Comparison of ENCODE assay signal across 19 cellular contexts in the genomic region with DNA sequence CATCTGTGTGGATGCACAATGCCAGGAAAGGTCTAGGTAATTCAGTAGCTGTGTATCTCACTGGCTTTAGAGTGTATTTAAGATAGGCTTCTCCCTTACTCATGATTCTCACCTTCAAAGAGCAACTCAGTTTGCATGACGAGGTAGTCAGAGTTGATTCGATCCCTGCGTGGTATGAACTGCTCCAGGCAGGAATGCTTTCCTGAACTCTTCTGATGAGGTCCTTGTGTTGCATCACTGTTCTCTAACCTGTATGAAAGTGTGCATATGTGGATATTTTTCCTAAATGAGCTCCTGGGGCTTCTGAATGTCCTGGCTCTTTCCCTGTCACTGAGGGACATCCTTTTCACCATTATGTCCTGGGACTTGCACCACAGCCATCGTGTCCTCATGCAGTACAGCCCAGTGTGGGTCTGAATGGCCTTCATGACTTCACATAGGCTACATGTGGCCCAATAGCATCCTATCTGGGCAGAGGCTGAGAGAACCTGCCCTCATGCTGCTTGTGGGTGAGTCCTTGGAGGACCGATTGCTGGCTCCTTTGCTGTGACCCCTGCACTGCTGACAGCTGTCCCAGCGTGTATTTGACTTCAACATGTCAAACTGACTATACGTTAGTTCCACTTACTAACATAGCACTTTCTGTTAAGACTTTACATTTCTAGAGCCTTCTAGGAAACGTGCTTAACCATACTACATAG.
DNase-seq lines count a peak whose midpoint lies in the region; ATAC-seq, FAIRE-seq and TF ChIP-seq lines count a peak whose summit lies in the region.
"Had no signal": no experiment of that assay in that cellular context is flagged by ENCODE, and none has a peak within 500 bp of the region (broad histone marks: within the 10 kb centered on the region; RNA-seq: fewer than 3 reads in every experiment).

No MANE protein-coding gene starts in this region.

- H2BK12ac ChIP-seq in trophoblast cell (ENCODE audit: low read length), result peak overlapping the region; percentile 95

- peak overlapping the region; percentile 42 for H2BK5ac ChIP-seq in trophoblast cell (ENCODE audit: low read depth, low read length, poor library complexity)

- peak overlapping the region; percentile 59 for H4K12ac ChIP-seq in trophoblast cell (ENCODE audit: low read depth, low read length)

- TF ChIP-seq EP300 in K562 (IDR thresholded peaks at IDR 0.05; ENCODE audit: low read length), result no peak

- BruUV-seq in K562 (replicated peaks; lab: Mats Ljungman, UMichigan), result no TSS peak

- intact Hi-C loops in activated CD4-positive, alpha-beta T cell treated with anti-CD3 and anti-CD28 coated beads for 36 hours (cut with DNase I, micrococcal nuclease), result loop anchor here (1.0 to 2.0 kb wide), 5 partner anchors 65 to 357 kb away; a partner anchor contains a TSS
- intact Hi-C loops in K562 (cut with micrococcal nuclease) (loop anchor here (1.0 to 5.0 kb wide), 4 partner anchors 9 to 145 kb away; a partner anchor contains a TSS), cardiac septum (cut with DNase I) (no loop called here), prostate gland (cut with DNase I) (no loop called here)

- no peaks in the 10 kb centered on the region for H3K9me2 ChIP-seq in Loucy (replicated peaks; ENCODE audit: low read depth, low read length)

- H3K9me3 ChIP-seq in Loucy (ENCODE audit: insufficient read depth, low read depth, low read length) (no peaks in the 10 kb centered on the region), K562 (replicated peaks; ENCODE audit: control insufficient read depth, insufficient read depth, low read depth, low read length) (peaks cover 3% of the 10 kb centered on the region), trophoblast cell (ENCODE audit: insufficient read depth, low read depth, low read length) (no peaks in the 10 kb centered on the region), prostate gland (no peaks in the 10 kb centered on the region)
- H3K9me3 ChIP-seq: ascending aorta, thyroid gland had no signal

- no peak overlapping the region for H3K4me3 Mint-ChIP-seq in activated CD4-positive, alpha-beta T cell treated with anti-CD3 and anti-CD28 coated beads for 36 hours
- H3K4me3 Mint-ChIP-seq: neural crest cell had no signal

- H3K36me3 ChIP-seq in Loucy (ENCODE audit: insufficient read depth, low read length) (no peaks in the 10 kb centered on the region), K562 (ENCODE audit: control insufficient read depth, insufficient read depth, low read length) (peaks cover 13% of the 10 kb centered on the region), trophoblast cell (ENCODE audit: control insufficient read depth in 1 of 2, insufficient read depth in 2 of 2, low read length in 2 of 2) (no peaks in the 10 kb centered on the region), prostate gland (no peaks in the 10 kb centered on the region)
- H3K36me3 ChIP-seq: ascending aorta, thyroid gland had no signal

- peak overlapping the region; percentile 78 for H3K14ac ChIP-seq in trophoblast cell (ENCODE audit: low read length)

- no peak for FAIRE-seq in K562 (lab: Jason Lieb, UNC)
- FAIRE-seq: A204.1, GM12891 had no signal

- peak overlapping the region; percentile 89 for H2BK120ac ChIP-seq in trophoblast cell (ENCODE audit: insufficient read depth, low read length, poor library complexity)

- peaks cover 31% of the 10 kb centered on the region for H3K4me1 Mint-ChIP-seq in activated CD4-positive, alpha-beta T cell treated with anti-CD3 and anti-CD28 coated beads for 36 hours
- H3K4me1 Mint-ChIP-seq: neural crest cell had no signal

- peak overlapping the region; percentile 100 for H3K27ac ChIP-seq in K562 (ENCODE audit: extremely low read depth, low read depth, low read length)
- no peak overlapping the region for H3K27ac ChIP-seq in trophoblast cell (ENCODE audit: low read depth, low read length)
- no peak overlapping the region for H3K27ac ChIP-seq in prostate gland
- H3K27ac ChIP-seq: ascending aorta, PC-9, thyroid gland had no signal

- POLR2A ChIA-PET in activated CD4-positive, alpha-beta T cell treated with anti-CD3 and anti-CD28 coated beads for 36 hours (lab: Charles Lee), result interaction anchor here (0.6 to 1.0 kb wide), 3 partner anchors 65 to 631 kb away, joined by 3 to 5 read pairs (median 3); no protein-coding TSS in a partner anchor
- POLR2A ChIA-PET in K562 (lab: Yijun Ruan, JAX), result interaction anchor here (0.6 to 4.7 kb wide), 17 partner anchors 8 to 306 kb away, joined by 3 to 41 read pairs (median 4); a partner anchor contains a TSS

- H3K9ac ChIP-seq in Loucy (ENCODE audit: low read depth, low read length, poor library complexity, severe bottlenecking) (peak overlapping the region; percentile 52), K562 (ENCODE audit: insufficient read depth in 1 of 2, low read depth in 2 of 2, low read length in 2 of 2) (peak overlapping the region; percentile 81 to 91; a peak in 3 of 4 replicates), trophoblast cell (ENCODE audit: low read length) (no peak overlapping the region)

- peak overlapping the region; percentile 13 for H3K4ac ChIP-seq in trophoblast cell (ENCODE audit: low read depth, low read length)

- CTCF ChIA-PET in activated CD4-positive, alpha-beta T cell treated with anti-CD3 and anti-CD28 coated beads for 36 hours (lab: Charles Lee), result interaction anchor here (1.0 to 1.6 kb wide), 4 partner anchors 11 to 23 kb away, joined by 3 to 5 read pairs (median 4); no protein-coding TSS in a partner anchor
- CTCF ChIA-PET in K562 (lab: Yijun Ruan, JAX; ENCODE audit: low intra/inter-chr PET ratio), result no interaction called here

- H2AFZ ChIP-seq in Loucy (ENCODE audit: low read length), result 0 out of 2 replicates have a peak overlapping the region, but pooled peaks have one; percentile 13
- peak overlapping the region; percentile 45; the same call in 1 of the 2 replicates for H2AFZ ChIP-seq in K562 (ENCODE audit: low read depth, low read length)
- H2AFZ ChIP-seq in trophoblast cell (ENCODE audit: insufficient read depth, low read length, poor library complexity), result no peak overlapping the region
- H2AFZ ChIP-seq: PC-9 had no signal

- TF ChIP-seq CTCF in Loucy (conservative IDR thresholded peaks at IDR 0.05; ENCODE audit: low read length), result no peak
- TF ChIP-seq CTCF in K562 (IDR thresholded peaks at IDR 0.05 in 2 of 3, conservative IDR thresholded peaks at IDR 0.05 in 1 of 3; ENCODE audit: insufficient read depth in 2 of 3, low read depth in 1 of 3, low read length in 3 of 3), result no peak
- TF ChIP-seq CTCF in prostate gland (IDR thresholded peaks at IDR 0.05), result no peak

- H3K4me3 ChIP-seq in Loucy (ENCODE audit: low read length, poor library complexity, severe bottlenecking) (peak overlapping the region; percentile 52), K562 (no peak overlapping the region), trophoblast cell (ENCODE audit: low read depth, low read length) (no peak overlapping the region), prostate gland (no peak overlapping the region)
- H3K4me3 ChIP-seq: ascending aorta, PC-9, thyroid gland had no signal

- 0 out of 2 replicates have a peak, but pooled peaks cover 4% of the 10 kb centered on the region for H3F3A ChIP-seq in Loucy (ENCODE audit: low read depth)

- peak overlapping the region; percentile 75 for H3K4me2 ChIP-seq in Loucy (ENCODE audit: low read depth, low read length, poor library complexity, severe bottlenecking)
- peak overlapping the region; percentile 95 for H3K4me2 ChIP-seq in K562 (ENCODE audit: insufficient read depth, low read length)
- no peak overlapping the region for H3K4me2 ChIP-seq in trophoblast cell (ENCODE audit: low read length)
- H3K4me2 ChIP-seq: PC-9 had no signal

- DNase-seq in activated CD4-positive, alpha-beta T cell treated with anti-CD3 and anti-CD28 coated beads for 36 hours, result no peak
- no peak for DNase-seq in activated CD4-positive, alpha-beta T cell treated with anti-CD3 and anti-CD28 coated beads for 1 hour
- DNase-seq in K562 (ENCODE audit: extremely low read depth in 1 of 4, low spot score in 3 of 4), result peak in 3 of 4 experiments; percentile 32 to 48 (median 39)
- DNase-seq in trophoblast cell, result peak; percentile 64 to 91
- no peak for DNase-seq in cardiac septum (ENCODE audit: low spot score)
- no peak for DNase-seq in prostate gland (ENCODE audit: low spot score)
- DNase-seq: activated CD4-positive, alpha-beta T cell treated with anti-CD3 and anti-CD28 coated beads, Interleukin-2, amount 50 U/mL, for 1 hour; C1 segment of cervical spinal cord; DMS153; kidney glomerular epithelial cell; NCI-H187; PC-9; thyroid gland had no signal

- in situ Hi-C loops in K562 (cut with MboI), result no loop called here

- H3K36me3 Mint-ChIP-seq in activated CD4-positive, alpha-beta T cell treated with anti-CD3 and anti-CD28 coated beads for 36 hours (ENCODE audit: low read depth), result peaks cover 3% of the 10 kb centered on the region

- H3K27me3 ChIP-seq in Loucy (ENCODE audit: insufficient read depth, low read length, poor library complexity, severe bottlenecking) (no peaks in the 10 kb centered on the region), K562 (ENCODE audit: control insufficient read depth in 2 of 2, insufficient read depth in 2 of 2, low read length in 2 of 2) (no peaks in the 10 kb centered on the region), trophoblast cell (ENCODE audit: insufficient read depth, low read length) (no peaks in the 10 kb centered on the region), prostate gland (replicated peaks; ENCODE audit: insufficient read depth) (no peaks in the 10 kb centered on the region)
- H3K27me3 ChIP-seq: ascending aorta, thyroid gland had no signal

- ATAC-seq in activated CD4-positive, alpha-beta T cell treated with anti-CD3 and anti-CD28 coated beads for 36 hours, result peak; percentile 41
- ATAC-seq in K562 (peak; percentile 3), GM18502 (IDR thresholded peaks at IDR 0.05; ENCODE audit: poor library complexity, unreplicated experiment) (no peak)

- H2AK5ac ChIP-seq in trophoblast cell (ENCODE audit: low read length), result peak overlapping the region; percentile 95

- no peak; a peak in 1 of 4 replicates for TF ChIP-seq RAD21 in K562 (CRISPR knock-in tag; conservative IDR thresholded peaks at IDR 0.05 in 1 of 2, IDR thresholded peaks at IDR 0.05 in 1 of 2)

- H3K79me2 ChIP-seq in Loucy (ENCODE audit: insufficient read depth, low read length) (no peaks in the 10 kb centered on the region), K562 (ENCODE audit: control insufficient read depth, insufficient read depth, low read length) (peaks cover 49% of the 10 kb centered on the region), trophoblast cell (ENCODE audit: control insufficient read depth, insufficient read depth, low read length, poor library complexity) (peaks cover 2% of the 10 kb centered on the region)

- H3K18ac ChIP-seq in trophoblast cell (ENCODE audit: low read length), result peak overlapping the region; percentile 73

- H3K79me1 ChIP-seq in trophoblast cell (ENCODE audit: low read length), result peaks cover 13% of the 10 kb centered on the region

- peak overlapping the region; percentile 54 for H4K91ac ChIP-seq in trophoblast cell (ENCODE audit: low read depth, low read length)

- H3K9me1 ChIP-seq in K562 (ENCODE audit: control insufficient read depth, insufficient read depth, low read length), result no peaks in the 10 kb centered on the region

- TF ChIP-seq POLR2A in K562 (conservative IDR thresholded peaks at IDR 0.05) (0 out of 2 replicates have a peak, but pooled peaks have one; percentile 22), prostate gland (IDR thresholded peaks at IDR 0.05) (no peak)

- 10% methylated on average over 8 of the region's 8 CpGs for WGBS in K562 (ENCODE audit: insufficient coverage, low coverage, missing lambda C conversion rate)
- no CpG with 5 or more reads among the region's 8 CpGs for WGBS in trophoblast cell (ENCODE audit: extremely low coverage, insufficient coverage, insufficient read length)
- WGBS in prostate gland, result 89% methylated on average over 8 of the region's 8 CpGs

- peak overlapping the region; percentile 7 for H4K8ac ChIP-seq in trophoblast cell (ENCODE audit: low read depth, low read length)

- H3K27ac Mint-ChIP-seq in activated CD4-positive, alpha-beta T cell treated with anti-CD3 and anti-CD28 coated beads for 36 hours, result peak overlapping the region; percentile 79

- H3K4me1 ChIP-seq in Loucy (ENCODE audit: insufficient read depth, low read length, poor library complexity, severe bottlenecking), result peaks cover 68% of the 10 kb centered on the region
- H3K4me1 ChIP-seq in K562 (replicated peaks in 1 of 2; ENCODE audit: control insufficient read depth in 2 of 2, insufficient read depth in 2 of 2, low read length in 2 of 2), result peaks cover 33 to 90% of the 10 kb centered on the region in 2 experiments
- H3K4me1 ChIP-seq in trophoblast cell (ENCODE audit: control insufficient read depth in 1 of 2, insufficient read depth in 2 of 2, low read length in 2 of 2), result peaks cover 0 to 10% of the 10 kb centered on the region in 2 experiments
- no peaks in the 10 kb centered on the region for H3K4me1 ChIP-seq in prostate gland (replicated peaks)
- H3K4me1 ChIP-seq: ascending aorta, thyroid gland had no signal

- no peaks in the 10 kb centered on the region for H3K27me3 Mint-ChIP-seq in activated CD4-positive, alpha-beta T cell treated with anti-CD3 and anti-CD28 coated beads for 36 hours

- H3K23ac ChIP-seq in trophoblast cell (ENCODE audit: low read length), result no peak overlapping the region

- H4K20me1 ChIP-seq in Loucy (ENCODE audit: insufficient read depth, low read length, poor library complexity, severe bottlenecking) (no peaks in the 10 kb centered on the region), K562 (replicated peaks; ENCODE audit: control insufficient read depth, insufficient read depth, low read length) (no peaks in the 10 kb centered on the region)

- no peaks in the 10 kb centered on the region for H3K9me3 Mint-ChIP-seq in activated CD4-positive, alpha-beta T cell treated with anti-CD3 and anti-CD28 coated beads for 36 hours (ENCODE audit: low read depth)
- H3K9me3 Mint-ChIP-seq: neural crest cell had no signal

Comparison
In these comparisons a context has a peak if more than half of its experiments do, and no peak if none do; other contexts are left out.
1. DNase-seq: peak in K562 (3 of 4) and trophoblast cell (2 of 2); none in activated CD4-positive, alpha-beta T cell treated with anti-CD3 and anti-CD28 coated beads for 36 hours (single experiment), activated CD4-positive, alpha-beta T cell treated with anti-CD3 and anti-CD28 coated beads for 1 hour (single experiment), cardiac septum (single experiment) and prostate gland (single experiment).
2. intact Hi-C loops: an anchor here in activated CD4-positive, alpha-beta T cell treated with anti-CD3 and anti-CD28 coated beads for 36 hours (1.0 to 2.0 kb wide) and K562 (1.0 to 5.0 kb wide); none called in cardiac septum and prostate gland.